Comparison of ENCODE assay signal across 1 cellular context in genomic region chr5:102718819-102719218, GRCh38.
TF ChIP-seq lines count a peak whose summit lies in the region.

No MANE protein-coding gene starts in this region.

TF ChIP-seq in SK-N-SH treated with all-trans-retinoic acid at 6 μM for 48 hours, 23 proteins besides CTCF, POLR2A, EP300 and RAD21 (continued from another document):
- TF ChIP-seq POU6F1 (CRISPR knock-in tag; IDR thresholded peaks at IDR 0.05; ENCODE audit: borderline replicate concordance, low read depth) = no peak
- TF ChIP-seq, protein P1, sequence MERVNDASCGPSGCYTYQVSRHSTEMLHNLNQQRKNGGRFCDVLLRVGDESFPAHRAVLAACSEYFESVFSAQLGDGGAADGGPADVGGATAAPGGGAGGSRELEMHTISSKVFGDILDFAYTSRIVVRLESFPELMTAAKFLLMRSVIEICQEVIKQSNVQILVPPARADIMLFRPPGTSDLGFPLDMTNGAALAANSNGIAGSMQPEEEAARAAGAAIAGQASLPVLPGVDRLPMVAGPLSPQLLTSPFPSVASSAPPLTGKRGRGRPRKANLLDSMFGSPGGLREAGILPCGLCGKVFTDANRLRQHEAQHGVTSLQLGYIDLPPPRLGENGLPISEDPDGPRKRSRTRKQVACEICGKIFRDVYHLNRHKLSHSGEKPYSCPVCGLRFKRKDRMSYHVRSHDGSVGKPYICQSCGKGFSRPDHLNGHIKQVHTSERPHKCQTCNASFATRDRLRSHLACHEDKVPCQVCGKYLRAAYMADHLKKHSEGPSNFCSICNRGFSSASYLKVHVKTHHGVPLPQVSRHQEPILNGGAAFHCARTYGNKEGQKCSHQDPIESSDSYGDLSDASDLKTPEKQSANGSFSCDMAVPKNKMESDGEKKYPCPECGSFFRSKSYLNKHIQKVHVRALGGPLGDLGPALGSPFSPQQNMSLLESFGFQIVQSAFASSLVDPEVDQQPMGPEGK (CRISPR knock-in tag; IDR thresholded peaks at IDR 0.05; ENCODE audit: borderline replicate concordance) = no peak
- no peak for TF ChIP-seq TOX (CRISPR knock-in tag; IDR thresholded peaks at IDR 0.05; ENCODE audit: borderline replicate concordance)
- TF ChIP-seq RARB (CRISPR knock-in tag; IDR thresholded peaks at IDR 0.05) = no peak
